Comparison of ENCODE assay signal across 1 cellular context in the genomic region with DNA sequence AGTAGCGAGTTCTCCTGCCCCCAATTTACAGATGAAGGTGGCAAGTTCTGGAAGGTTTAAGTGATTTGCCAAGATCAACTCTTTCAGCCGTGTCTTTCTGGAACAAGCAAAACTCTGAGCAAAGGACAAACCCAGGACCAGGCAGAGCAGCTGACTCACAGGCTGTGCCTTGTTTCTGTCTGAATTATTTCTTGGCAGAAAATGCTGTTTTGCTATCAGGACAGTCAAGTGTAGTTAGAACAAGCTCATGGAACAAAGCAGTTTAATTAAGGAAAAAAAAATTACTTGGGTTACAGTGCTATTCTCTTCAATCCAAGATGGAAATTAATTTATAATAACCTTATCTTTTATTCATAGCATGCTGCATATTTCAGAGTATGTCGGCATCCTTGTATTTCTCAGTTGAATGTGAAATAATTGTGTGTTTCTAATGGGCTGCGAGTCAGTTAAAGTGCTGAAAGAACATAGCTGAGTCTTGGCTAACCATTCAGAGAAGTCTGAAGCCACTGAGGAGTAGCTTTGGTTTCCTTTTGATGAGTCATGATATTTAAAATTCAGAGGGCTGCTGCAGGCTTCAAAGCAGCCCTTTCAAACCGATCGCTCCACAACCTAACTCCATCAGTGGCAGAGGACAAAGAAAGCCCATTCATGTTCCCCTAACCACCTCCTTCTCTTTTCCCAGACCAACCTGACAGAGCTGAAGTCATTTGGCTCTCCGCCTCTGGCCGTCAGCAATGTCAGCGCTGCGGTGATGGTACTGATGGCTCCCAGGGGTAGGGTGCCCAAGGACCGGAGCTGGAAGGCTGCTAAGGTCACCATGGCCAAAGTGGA.
TF ChIP-seq lines count a peak whose summit lies in the region.

No MANE protein-coding gene starts in this region.

TF ChIP-seq in H1, 55 proteins besides CTCF, POLR2A, EP300 and RAD21:
- TF ChIP-seq CHD2 (IDR thresholded peaks at IDR 0.05; ENCODE audit: low read length): no peak
- no peak for TF ChIP-seq KDM4A (IDR thresholded peaks at IDR 0.05; ENCODE audit: low read depth, low read length, severe bottlenecking)
- TF ChIP-seq POU5F1 (IDR thresholded peaks at IDR 0.05; ENCODE audit: low read depth, low read length): no peak
- TF ChIP-seq BRCA1 (IDR thresholded peaks at IDR 0.05; ENCODE audit: low read depth, low read length): no peak
- TF ChIP-seq SP1 (IDR thresholded peaks at IDR 0.05; ENCODE audit: low read depth, low read length): no peak
- TF ChIP-seq BACH1 (IDR thresholded peaks at IDR 0.05; ENCODE audit: low read length): peak; percentile 78; the same call in 1 of the 2 replicates
- TF ChIP-seq MAFK (IDR thresholded peaks at IDR 0.05; ENCODE audit: low read depth, low read length): peak; percentile 55; the same call in 1 of the 2 replicates
- no peak for TF ChIP-seq TBP (IDR thresholded peaks at IDR 0.05; ENCODE audit: low read depth, low read length)
- no peak for TF ChIP-seq NANOG (IDR thresholded peaks at IDR 0.05; ENCODE audit: insufficient read depth, low read depth, low read length, poor library complexity, severe bottlenecking)
